Comparison of ENCODE assay signal across 13 cellular contexts in genomic region chr9:935348-935965, GRCh38. TPM values are rescaled to one million over a fixed set of nuclear protein-coding genes. Genes with fewer than 3 reads are reported as not detected.
DNase-seq lines count a peak whose midpoint lies in the region; ATAC-seq and TF ChIP-seq lines count a peak whose summit lies in the region.
"Had no signal": no experiment of that assay in that cellular context is flagged by ENCODE, and none has a peak within 500 bp of the region (broad histone marks: within the 10 kb centered on the region; RNA-seq: fewer than 3 reads in every experiment).

No MANE protein-coding gene starts in this region.

- H3K27me3 Mint-ChIP-seq in activated T-cell treated with anti-CD3 and anti-CD28 coated beads, Interleukin-2, amount 50 U/mL, for 4 hours (ENCODE audit: low read depth), result peaks cover 57% of the 10 kb centered on the region

- H3K36me3 ChIP-seq in mammary epithelial cell (ENCODE audit: insufficient read depth, low read length) (no peaks in the 10 kb centered on the region), parathyroid adenoma (ENCODE audit: control insufficient read depth, insufficient read depth, low read length) (no peaks in the 10 kb centered on the region), prostate gland (no peaks in the 10 kb centered on the region)

- H3K4me2 ChIP-seq in mammary epithelial cell (ENCODE audit: insufficient read depth, low read depth, low read length) (peak overlapping the region; percentile 45), parathyroid adenoma (ENCODE audit: low read length) (peak overlapping the region; percentile 54)

- H3K27ac ChIP-seq in mammary epithelial cell (ENCODE audit: insufficient read depth, low read depth, low read length) (no peak overlapping the region), parathyroid adenoma (no peak overlapping the region), prostate gland (no peak overlapping the region)

- ATAC-seq in GM21786 (IDR thresholded peaks at IDR 0.05; ENCODE audit: unreplicated experiment), result no peak
- no peak for ATAC-seq in activated T-cell treated with anti-CD3 and anti-CD28 coated beads, Interleukin-2, amount 50 U/mL, for 4 hours
- ATAC-seq: stimulated activated naive CD8-positive, alpha-beta T cell treated with anti-CD3 and anti-CD28 coated beads, Interleukin-15, Interleukin-2, amounts not matched to agents 100 U/mL and 50 U/mL, for 24 hours had no signal

- CTCF ChIA-PET in mammary epithelial cell (lab: Charles Lee; ENCODE audit: low non-redundant PET), result no interaction called here

- in situ Hi-C loops in mammary epithelial cell (cut with MboI; ENCODE audit: low sequenced_read_pairs in 2 of 2), result no loop called here

- no peaks in the 10 kb centered on the region for H4K20me1 ChIP-seq in mammary epithelial cell (ENCODE audit: insufficient read depth, low read length)

- H3K4me3 Mint-ChIP-seq in activated T-cell treated with anti-CD3 and anti-CD28 coated beads, Interleukin-2, amount 50 U/mL, for 4 hours, result no peak overlapping the region
- H3K4me3 Mint-ChIP-seq: activated T-cell treated with anti-CD3 and anti-CD28 coated beads, Interleukin-2, amount 50 U/mL, for 24 hours had no signal

- BruUV-seq in mammary epithelial cell (replicated peaks; lab: Mats Ljungman, UMichigan), result no TSS peak

- H3K4me1 ChIP-seq in mammary epithelial cell (ENCODE audit: insufficient read depth, low read length), result no peaks in the 10 kb centered on the region
- H3K4me1 ChIP-seq in parathyroid adenoma, result no peaks in the 10 kb centered on the region
- H3K4me1 ChIP-seq in prostate gland (replicated peaks), result no peaks in the 10 kb centered on the region

- H3K9ac ChIP-seq in mammary epithelial cell (ENCODE audit: insufficient read depth, low read length) (no peak overlapping the region), parathyroid adenoma (no peak overlapping the region)

- H3K27me3 ChIP-seq in mammary epithelial cell (ENCODE audit: insufficient read depth, low read length) (peaks cover 3% of the 10 kb centered on the region), parathyroid adenoma (ENCODE audit: control insufficient read depth, insufficient read depth, low read length) (no peaks in the 10 kb centered on the region), prostate gland (replicated peaks; ENCODE audit: insufficient read depth) (peaks cover 4% of the 10 kb centered on the region)

- H3K36me3 Mint-ChIP-seq in activated T-cell treated with anti-CD3 and anti-CD28 coated beads, Interleukin-2, amount 50 U/mL, for 4 hours (ENCODE audit: insufficient read depth), result peaks cover 3% of the 10 kb centered on the region

- intact Hi-C loops in mammary epithelial cell (cut with micrococcal nuclease), result no loop called here
- intact Hi-C loops in prostate gland (cut with DNase I), result no loop called here

- H2AFZ ChIP-seq in mammary epithelial cell (ENCODE audit: low read depth, low read length), result peak overlapping the region; percentile 22
- H2AFZ ChIP-seq in parathyroid adenoma, result no peak overlapping the region

- H3K4me3 ChIP-seq in mammary epithelial cell (replicated peaks in 1 of 3; ENCODE audit: insufficient read depth in 1 of 3, low read depth in 2 of 3, low read length in 3 of 3), result no peak overlapping the region
- peak overlapping the region; percentile 46 for H3K4me3 ChIP-seq in parathyroid adenoma (ENCODE audit: low read depth, low read length)
- H3K4me3 ChIP-seq in prostate gland, result no peak overlapping the region

- peaks cover 13% of the 10 kb centered on the region for H3K9me3 Mint-ChIP-seq in activated T-cell treated with anti-CD3 and anti-CD28 coated beads, Interleukin-2, amount 50 U/mL, for 4 hours

- WGBS in mammary epithelial cell (ENCODE audit: low coverage, missing lambda C conversion rate), result 23% methylated on average over 10 of the region's 10 CpGs
- 13% methylated on average over 10 of the region's 10 CpGs for WGBS in prostate gland

- H3K79me2 ChIP-seq in mammary epithelial cell (ENCODE audit: insufficient read depth, low read length), result no peaks in the 10 kb centered on the region
- H3K79me2 ChIP-seq in parathyroid adenoma, result no peaks in the 10 kb centered on the region

- H3K9me3 ChIP-seq in mammary epithelial cell (replicated peaks; ENCODE audit: insufficient read depth, low read length) (no peaks in the 10 kb centered on the region), parathyroid adenoma (ENCODE audit: control insufficient read depth, low read length) (no peaks in the 10 kb centered on the region), prostate gland (no peaks in the 10 kb centered on the region)

- H3K4me1 Mint-ChIP-seq in activated T-cell treated with anti-CD3 and anti-CD28 coated beads, Interleukin-2, amount 50 U/mL, for 4 hours (ENCODE audit: low read depth), result no peaks in the 10 kb centered on the region

- DNase-seq in GM04504 (ENCODE audit: low read depth) (peak; percentile 24), NCI-H1930 (lab: John Stamatoyannopoulos, UW) (peak; percentile 78 to 82), mammary epithelial cell (peak; percentile 17), prostate gland (ENCODE audit: low spot score) (no peak), activated T-cell treated with anti-CD3 and anti-CD28 coated beads for 4 hours (no peak)
- DNase-seq in activated T-cell treated with anti-CD3 and anti-CD28 coated beads, Interleukin-2, amount 50 U/mL, for 4 hours, result no peak
- DNase-seq: activated T-cell treated with anti-CD3 and anti-CD28 coated beads, Interleukin-2, amount 50 U/mL, for 24 hours; head of caudate nucleus; stimulated activated naive CD8-positive, alpha-beta T cell treated with anti-CD3 and anti-CD28 coated beads, Interleukin-15, Interleukin-2, amounts not matched to agents 100 U/mL and 50 U/mL, for 24 hours; T-helper 2 cell had no signal

- no peak for TF ChIP-seq POLR2A in prostate gland (IDR thresholded peaks at IDR 0.05)

- no peak for TF ChIP-seq CTCF in mammary epithelial cell (conservative IDR thresholded peaks at IDR 0.05 in 1 of 2, IDR thresholded peaks at IDR 0.05 in 1 of 2; ENCODE audit: extremely low read depth in 1 of 2, insufficient read depth in 1 of 2, low read depth in 1 of 2, low read length in 2 of 2)
- TF ChIP-seq CTCF in parathyroid adenoma (IDR thresholded peaks at IDR 0.05), result no peak
- TF ChIP-seq CTCF in prostate gland (IDR thresholded peaks at IDR 0.05), result no peak

- dilution Hi-C loops in mammary epithelial cell (cut with HindIII; ENCODE audit: low sequenced_read_pairs), result no loop called here

RNA-seq across cellular contexts. Expression of gene DMRT3, which starts 41.0 kb away (rescaled TPM):
- total RNA-seq in mammary epithelial cell, result not detected
- not detected for polyA plus RNA-seq in mammary epithelial cell
- not detected for polyA minus RNA-seq in mammary epithelial cell
- 1 to 10 TPM in 1 of 2 donors, not detected in 1; 1.8 TPM for total RNA-seq in prostate gland
- not detected for total RNA-seq in activated T-cell treated with anti-CD3 and anti-CD28 coated beads, Interleukin-2, amount 50 U/mL, for 4 hours
- total RNA-seq: G401 had no signal

Comparison
In these comparisons a context has a peak if more than half of its experiments do, and no peak if none do; other contexts are left out.
1. DNase-seq: peak in GM04504 (single experiment), NCI-H1930 (2 of 2) and mammary epithelial cell (single experiment); none in prostate gland (single experiment), activated T-cell treated with anti-CD3 and anti-CD28 coated beads for 4 hours (single experiment) and activated T-cell treated with anti-CD3 and anti-CD28 coated beads, Interleukin-2, amount 50 U/mL, for 4 hours (single experiment).